Comparison of ENCODE assay signal across 17 cellular contexts in genomic region chr1:168057921-168058320, GRCh38.
DNase-seq lines count a peak whose midpoint lies in the region; ATAC-seq and TF ChIP-seq lines count a peak whose summit lies in the region.
"Had no signal": no experiment of that assay in that cellular context is flagged by ENCODE, and none has a peak within 500 bp of the region (broad histone marks: within the 10 kb centered on the region; RNA-seq: fewer than 3 reads in every experiment).

No MANE protein-coding gene starts in this region.

- H2AK5ac ChIP-seq in IMR-90 (ENCODE audit: low read depth, low read length) = no peak overlapping the region

- ATAC-seq in IMR-90 (ENCODE audit: low read depth) = peak; percentile 69
- ATAC-seq in HG02623 (IDR thresholded peaks at IDR 0.05; ENCODE audit: unreplicated experiment) = no peak
- ATAC-seq in HG03460 (IDR thresholded peaks at IDR 0.05; ENCODE audit: unreplicated experiment) = no peak
- ATAC-seq in CD4-positive, alpha-beta T cell (ENCODE audit: poor library complexity) = no peak

- H3K4me3 Mint-ChIP-seq in CD4-positive, alpha-beta T cell = no peak overlapping the region
- H3K4me3 Mint-ChIP-seq: CD4-positive, CD25-positive, alpha-beta regulatory T cell; H9 had no signal

- H3K27ac Mint-ChIP-seq in CD4-positive, alpha-beta T cell = no peak overlapping the region
- H3K27ac Mint-ChIP-seq: CD4-positive, CD25-positive, alpha-beta regulatory T cell; H9 had no signal

- no peak overlapping the region for H3K27ac ChIP-seq in IMR-90 (ENCODE audit: insufficient read depth, low read length)
- H3K27ac ChIP-seq in CD4-positive, alpha-beta T cell (ENCODE audit: low read depth, low read length) = no peak overlapping the region

- no CpG with 5 or more reads among the region's 2 CpGs for WGBS in IMR-90 (ENCODE audit: extremely low coverage in 2 of 2, insufficient read length in 1 of 2), 2 experiments

- H2AK9ac ChIP-seq in IMR-90 (replicated peaks; ENCODE audit: low read depth, low read length, poor library complexity) = no peak overlapping the region

- 0 out of 2 replicates have a peak, but pooled peaks cover 2% of the 10 kb centered on the region for H3K36me3 ChIP-seq in IMR-90 (ENCODE audit: control insufficient read depth, insufficient read depth, low read length)

- DNase-seq in EH (ENCODE audit: low read depth) (peak; percentile 39), IMR-90 (peak; percentile 63), cardiac fibroblast (ENCODE audit: low read depth in 2 of 2) (peak; percentile 15 to 48), fibroblast of villous mesenchyme (ENCODE audit: low read depth) (peak; percentile 62), COR-L47 (lab: John Stamatoyannopoulos, UW) (no peak)
- no peak for DNase-seq in CD4-positive, alpha-beta T cell
- DNase-seq: CD4-positive, CD25-positive, alpha-beta regulatory T cell; DND-41; H9; Karpas-422; MV-4-11; NCI-H1417 treated with DMSO at 0.1 percent for 48 hours; NCI-H2029; NCI-H510A treated with DMSO at 0.1 percent for 48 hours; SIG-M5 had no signal

- H4K8ac ChIP-seq in IMR-90 (ENCODE audit: low read depth in 2 of 2, low read length in 2 of 2) = no peak overlapping the region

- no peak overlapping the region for H2BK120ac ChIP-seq in IMR-90 (ENCODE audit: low read depth, low read length)

- no peak overlapping the region for H2BK15ac ChIP-seq in IMR-90 (ENCODE audit: low read depth, low read length)

- no peak overlapping the region for H4K91ac ChIP-seq in IMR-90 (ENCODE audit: insufficient read depth, low read depth, low read length)

- peaks cover 12 to 20% of the 10 kb centered on the region in 2 experiments; a peak in 3 of 4 replicates for H3K79me1 ChIP-seq in IMR-90 (ENCODE audit: low read depth in 1 of 2, low read length in 2 of 2)

- in situ Hi-C loops in IMR-90 (cut with MboI; ENCODE audit: low sequenced_read_pairs) = no loop called here

- H3K56ac ChIP-seq in IMR-90 (ENCODE audit: extremely low read depth, insufficient read depth, low read length) = no peak overlapping the region

- CTCF ChIA-PET in IMR-90 (lab: Yijun Ruan, JAX) = no interaction called here
- CTCF ChIA-PET in CD4-positive, alpha-beta T cell (lab: Charles Lee) = interaction anchor here (1.7 kb wide), 1 partner anchor 10 kb away, joined by 4 read pairs; no protein-coding TSS in a partner anchor

- TF ChIP-seq POLR2A in IMR-90 (IDR thresholded peaks at IDR 0.05; ENCODE audit: low read depth, low read length) = no peak

- H3K23ac ChIP-seq in IMR-90 (ENCODE audit: low read depth, low read length) = no peak overlapping the region

- no peak overlapping the region for H3K4ac ChIP-seq in IMR-90 (ENCODE audit: low read depth, low read length)

- POLR2A ChIA-PET in IMR-90 (lab: Charles Lee; ENCODE audit: unreplicated experiment) = no interaction called here
- POLR2A ChIA-PET in CD4-positive, alpha-beta T cell (lab: Charles Lee) = no interaction called here

- H3K18ac ChIP-seq in IMR-90 (ENCODE audit: low read depth, low read length) = no peak overlapping the region

- peaks cover 20% of the 10 kb centered on the region for H3K36me3 Mint-ChIP-seq in CD4-positive, alpha-beta T cell (ENCODE audit: low read depth)

- no peaks in the 10 kb centered on the region for H3K9me1 ChIP-seq in IMR-90 (ENCODE audit: insufficient read depth, low read length)

- H3K27me3 ChIP-seq in IMR-90 (ENCODE audit: control insufficient read depth, insufficient read depth, low read length) = no peaks in the 10 kb centered on the region
- H3K27me3 ChIP-seq in CD4-positive, alpha-beta T cell (ENCODE audit: control insufficient read depth, insufficient read depth, low read length) = no peaks in the 10 kb centered on the region

- no TSS peak for BruUV-seq in IMR-90 (replicated peaks; lab: Mats Ljungman, UMichigan)

- no peak overlapping the region for H2AFZ ChIP-seq in IMR-90 (replicated peaks; ENCODE audit: low read length, poor library complexity)

- no peak overlapping the region for H4K5ac ChIP-seq in IMR-90 (ENCODE audit: low read depth, low read length)

- H4K20me1 ChIP-seq in IMR-90 (ENCODE audit: insufficient read depth, low read length) = no peaks in the 10 kb centered on the region

- H3K4me1 Mint-ChIP-seq in CD4-positive, alpha-beta T cell (ENCODE audit: low read depth) = peaks cover under 1% of the 10 kb centered on the region
- H3K4me1 Mint-ChIP-seq: H9 had no signal

- H2BK20ac ChIP-seq in IMR-90 (ENCODE audit: low read depth, low read length) = no peak overlapping the region

- TF ChIP-seq RAD21 in IMR-90 (IDR thresholded peaks at IDR 0.05; ENCODE audit: low read length) = no peak

- no peak overlapping the region for H3K9ac ChIP-seq in IMR-90 (ENCODE audit: low read depth, low read length)

- no peak overlapping the region for H2BK5ac ChIP-seq in IMR-90 (ENCODE audit: low read depth, low read length, poor library complexity, severe bottlenecking)

- H3K9me3 Mint-ChIP-seq in CD4-positive, alpha-beta T cell = no peaks in the 10 kb centered on the region
- H3K9me3 Mint-ChIP-seq: CD4-positive, CD25-positive, alpha-beta regulatory T cell had no signal

- intact Hi-C loops in IMR-90 (cut with micrococcal nuclease) = loop anchor here (10.0 kb wide), 1 partner anchor 53 kb away; no protein-coding TSS in a partner anchor
- intact Hi-C loops in CD4-positive, alpha-beta T cell (cut with DNase I, micrococcal nuclease) = no loop called here

- H3K14ac ChIP-seq in IMR-90 (replicated peaks; ENCODE audit: low read depth, low read length) = no peak overlapping the region

- H3K4me2 ChIP-seq in IMR-90 (ENCODE audit: low read depth, low read length) = no peak overlapping the region

- no peaks in the 10 kb centered on the region for H3K9me3 ChIP-seq in IMR-90 (ENCODE audit: control insufficient read depth, insufficient read depth, low read length)
- no peaks in the 10 kb centered on the region for H3K9me3 ChIP-seq in CD4-positive, alpha-beta T cell (ENCODE audit: control insufficient read depth, low read length)

- H3K4me3 ChIP-seq in IMR-90 (ENCODE audit: insufficient read depth, low read depth, low read length) = no peak overlapping the region
- H3K4me3 ChIP-seq in cardiac fibroblast (replicated peaks in 1 of 2; ENCODE audit: low read depth in 2 of 2, low read length in 2 of 2) = no peak overlapping the region
- H3K4me3 ChIP-seq in fibroblast of villous mesenchyme (ENCODE audit: low read depth, low read length) = no peak overlapping the region

- TF ChIP-seq CTCF in IMR-90 (conservative IDR thresholded peaks at IDR 0.05; ENCODE audit: low read depth, low read length) (no peak), cardiac fibroblast (IDR thresholded peaks at IDR 0.05; ENCODE audit: low read depth, low read length) (no peak), fibroblast of villous mesenchyme (IDR thresholded peaks at IDR 0.05; ENCODE audit: insufficient read depth, low read depth, low read length) (no peak)
- no peak for TF ChIP-seq CTCF in CD4-positive, alpha-beta T cell (IDR thresholded peaks at IDR 0.05)

- dilution Hi-C loops in IMR-90 (cut with HindIII; ENCODE audit: low sequenced_read_pairs, unreplicated experiment) = no loop called here

- no peaks in the 10 kb centered on the region for H3K27me3 Mint-ChIP-seq in CD4-positive, alpha-beta T cell
- H3K27me3 Mint-ChIP-seq: CD4-positive, CD25-positive, alpha-beta regulatory T cell had no signal

- no peaks in the 10 kb centered on the region for H3K4me1 ChIP-seq in IMR-90 (ENCODE audit: control insufficient read depth, insufficient read depth, low read length)

TF ChIP-seq in IMR-90, 13 proteins besides CTCF, POLR2A, EP300 and RAD21:
- no peak for TF ChIP-seq BHLHE40 (IDR thresholded peaks at IDR 0.05; ENCODE audit: low read depth, low read length)
- no peak for TF ChIP-seq SMC3 (IDR thresholded peaks at IDR 0.05; ENCODE audit: low read depth, low read length)
- TF ChIP-seq, protein P1, sequence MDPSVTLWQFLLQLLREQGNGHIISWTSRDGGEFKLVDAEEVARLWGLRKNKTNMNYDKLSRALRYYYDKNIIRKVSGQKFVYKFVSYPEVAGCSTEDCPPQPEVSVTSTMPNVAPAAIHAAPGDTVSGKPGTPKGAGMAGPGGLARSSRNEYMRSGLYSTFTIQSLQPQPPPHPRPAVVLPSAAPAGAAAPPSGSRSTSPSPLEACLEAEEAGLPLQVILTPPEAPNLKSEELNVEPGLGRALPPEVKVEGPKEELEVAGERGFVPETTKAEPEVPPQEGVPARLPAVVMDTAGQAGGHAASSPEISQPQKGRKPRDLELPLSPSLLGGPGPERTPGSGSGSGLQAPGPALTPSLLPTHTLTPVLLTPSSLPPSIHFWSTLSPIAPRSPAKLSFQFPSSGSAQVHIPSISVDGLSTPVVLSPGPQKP (IDR thresholded peaks at IDR 0.05; ENCODE audit: borderline replicate concordance, low read depth, low read length) = no peak
- peak; percentile 93 for TF ChIP-seq CEBPB (IDR thresholded peaks at IDR 0.05; ENCODE audit: low read depth, low read length)
- no peak for TF ChIP-seq MAZ (IDR thresholded peaks at IDR 0.05; ENCODE audit: borderline replicate concordance, low read depth, low read length)
- TF ChIP-seq FOS (IDR thresholded peaks at IDR 0.05; ENCODE audit: low read depth, low read length) = peak; percentile 57; the same call in 1 of the 2 replicates
- no peak for TF ChIP-seq CHD1 (IDR thresholded peaks at IDR 0.05; ENCODE audit: low read depth, low read length)
- TF ChIP-seq MAFK (IDR thresholded peaks at IDR 0.05; ENCODE audit: low read depth, low read length) = no peak
- no peak for TF ChIP-seq RCOR1 (IDR thresholded peaks at IDR 0.05; ENCODE audit: insufficient replicate concordance, low read length)
- TF ChIP-seq MXI1 (IDR thresholded peaks at IDR 0.05; ENCODE audit: borderline replicate concordance, low read depth, low read length) = no peak

Comparison
In these comparisons a context has a peak if more than half of its experiments do, and no peak if none do; other contexts are left out.
1. DNase-seq: peak in EH (single experiment), IMR-90 (single experiment), cardiac fibroblast (2 of 2) and fibroblast of villous mesenchyme (single experiment); none in COR-L47 (single experiment) and CD4-positive, alpha-beta T cell (0 of 10).